In the genomic region with DNA sequence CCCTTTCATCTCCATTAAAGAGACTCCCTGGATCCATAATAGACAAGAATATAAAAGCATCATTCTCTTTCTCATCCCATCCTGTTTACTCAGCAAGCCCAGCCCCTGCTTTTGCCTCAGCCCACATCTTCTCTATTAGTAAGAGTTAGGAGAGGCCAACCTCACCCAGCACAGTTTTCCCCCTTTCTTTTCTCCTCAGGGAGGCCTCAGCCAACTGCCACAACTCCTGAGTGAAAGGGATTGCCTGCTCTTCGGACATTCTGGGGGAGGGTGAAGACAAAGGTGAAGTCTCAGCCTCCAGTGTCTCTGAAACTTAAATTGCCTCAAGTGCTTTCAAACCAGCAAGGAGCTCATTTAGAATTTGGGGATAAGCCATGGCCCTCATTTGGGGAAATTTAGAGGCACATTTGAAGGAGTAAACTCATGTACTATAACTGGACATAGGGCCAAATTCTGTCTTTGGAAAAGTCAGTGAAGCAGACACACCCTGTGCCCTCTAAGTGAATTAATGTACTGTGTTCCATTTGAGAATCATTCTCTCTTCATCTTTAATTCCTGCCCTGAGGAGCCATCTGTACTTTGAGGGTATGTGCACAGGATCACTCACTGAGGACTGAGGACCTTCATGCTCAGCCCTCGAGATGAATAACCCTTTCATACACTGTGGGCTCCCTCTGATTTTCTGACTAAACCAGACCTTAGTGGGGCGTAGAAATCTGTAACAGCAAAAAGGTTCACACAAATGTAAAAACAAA, we compare ENCODE assay signal across 11 cellular contexts.
"Had no signal": no experiment of that assay in that cellular context is flagged by ENCODE, and none has a peak within 500 bp of the region (broad histone marks: within the 10 kb centered on the region; RNA-seq: fewer than 3 reads in every experiment).

No MANE protein-coding gene starts in this region.

- H3K27me3 ChIP-seq: neutrophil had no signal

- H3K27ac Mint-ChIP-seq: activated naive CD4-positive, alpha-beta T cell treated with anti-CD3 and anti-CD28 coated beads, Interleukin-2, amount 10 ng/mL, durations not matched to agents 7 days and 5 days; activated T-helper 2 cell treated with anti-CD3 and anti-CD28 coated beads, Interferon-gamma antibody, Interleukin-2, Interleukin-4, amounts not matched to agents 10 μg/mL and 5 μg/mL and 100 μg/mL, durations not matched to agents 14 hours and 24 hours and 36 hours had no signal

- H3K4me1 Mint-ChIP-seq: activated naive CD4-positive, alpha-beta T cell treated with anti-CD3 and anti-CD28 coated beads, Interleukin-2, amount 10 ng/mL, durations not matched to agents 7 days and 5 days had no signal

- H3K27me3 Mint-ChIP-seq: activated naive CD4-positive, alpha-beta T cell treated with anti-CD3 and anti-CD28 coated beads, Interleukin-2, amount 10 ng/mL, durations not matched to agents 7 days and 5 days had no signal

- DNase-seq: activated naive CD4-positive, alpha-beta T cell treated with anti-CD3 and anti-CD28 coated beads, Interleukin-2, amount 10 ng/mL, durations not matched to agents 7 days and 5 days; caudate nucleus; effector memory CD4-positive, alpha-beta T cell; hippocampal formation; retina; stimulated activated CD4-positive, alpha-beta T cell treated with anti-CD3 and anti-CD28 coated beads, Interleukin-15, amount 100 ng/mL, for 24 hours; stimulated activated CD4-positive, alpha-beta T cell treated with anti-CD3 and anti-CD28 coated beads, Interleukin-4, amount 100 ng/mL, for 4 hours had no signal

- H3K9me3 ChIP-seq: neutrophil had no signal

- H3K36me3 Mint-ChIP-seq: activated naive CD4-positive, alpha-beta T cell treated with anti-CD3 and anti-CD28 coated beads, Interleukin-2, amount 10 ng/mL, durations not matched to agents 7 days and 5 days had no signal

- H3K9me3 Mint-ChIP-seq: activated naive CD4-positive, alpha-beta T cell treated with anti-CD3 and anti-CD28 coated beads, Interleukin-2, amount 10 ng/mL, durations not matched to agents 7 days and 5 days; activated T-helper 2 cell treated with anti-CD3 and anti-CD28 coated beads, Interferon-gamma antibody, Interleukin-2, Interleukin-4, amounts not matched to agents 10 μg/mL and 5 μg/mL and 100 μg/mL, durations not matched to agents 14 hours and 24 hours and 36 hours had no signal

- H3K4me3 Mint-ChIP-seq: activated naive CD4-positive, alpha-beta T cell treated with anti-CD3 and anti-CD28 coated beads, Interleukin-2, amount 10 ng/mL, durations not matched to agents 7 days and 5 days had no signal

- H3K27ac ChIP-seq: coronary artery, epithelial cell of prostate, neutrophil had no signal
